13 cellular contexts compared by ENCODE assay signal in the genomic region with DNA sequence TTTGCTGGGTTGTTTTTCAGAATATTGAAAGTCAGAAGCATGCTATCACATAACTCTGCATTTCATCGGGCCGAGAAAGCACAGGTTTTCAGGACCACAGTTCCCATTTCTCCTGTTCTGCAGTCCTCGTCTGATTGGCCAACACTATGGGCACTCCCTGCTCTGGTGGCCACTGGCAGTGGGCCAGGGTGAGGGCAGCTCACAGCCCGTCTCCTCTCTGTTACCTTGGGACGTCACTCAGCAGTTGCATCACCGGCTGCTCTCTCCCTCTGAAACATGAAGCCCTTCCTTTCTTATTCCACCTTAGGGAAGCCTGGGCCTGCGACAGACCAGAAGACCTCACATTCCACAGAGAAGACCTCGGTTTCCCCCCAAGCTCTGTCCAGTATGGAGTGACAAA.
DNase-seq lines count a peak whose midpoint lies in the region; ATAC-seq and TF ChIP-seq lines count a peak whose summit lies in the region.
"Had no signal": no experiment of that assay in that cellular context is flagged by ENCODE, and none has a peak within 500 bp of the region (broad histone marks: within the 10 kb centered on the region; RNA-seq: fewer than 3 reads in every experiment).

No MANE protein-coding gene starts in this region.

- H3K27ac ChIP-seq in HEK293 (ENCODE audit: extremely low read depth, low read depth, low read length) (no peak overlapping the region), epithelial cell of prostate (peak overlapping the region; percentile 54), parathyroid adenoma (peak overlapping the region; percentile 29)
- H3K27ac ChIP-seq: thoracic aorta had no signal

- H3K9me3 ChIP-seq in HEK293 (ENCODE audit: control insufficient read depth, insufficient read depth, low read depth, low read length) (no peaks in the 10 kb centered on the region), parathyroid adenoma (ENCODE audit: control insufficient read depth, low read length) (no peaks in the 10 kb centered on the region)
- H3K9me3 ChIP-seq: Caco-2, thoracic aorta had no signal

- DNase-seq in NCI-H2196 (lab: John Stamatoyannopoulos, UW; ENCODE audit: unreplicated experiment) (peak; percentile 76), epithelial cell of prostate (ENCODE audit: low read depth, low spot score) (no peak), OCI-M2 (lab: John Stamatoyannopoulos, UW; ENCODE audit: unreplicated experiment) (no peak)
- DNase-seq in activated T-cell treated with anti-CD3 and anti-CD28 coated beads, Interleukin-2, amount 50 U/mL, for 1 hour, result no peak
- DNase-seq: activated CD4-positive, alpha-beta T cell treated with anti-CD3 and anti-CD28 coated beads, Interleukin-2, amount 10 ng/mL, durations not matched to agents 7 days and 5 days; Caco-2; effector memory CD8-positive, alpha-beta T cell had no signal

- peak overlapping the region; percentile 77 for H2AFZ ChIP-seq in parathyroid adenoma

- no peaks in the 10 kb centered on the region for H3K79me2 ChIP-seq in parathyroid adenoma

- H3K4me1 ChIP-seq in HEK293 (ENCODE audit: control insufficient read depth, insufficient read depth, low read length), result peaks cover 3% of the 10 kb centered on the region; the same call in 1 of the 2 replicates
- peaks cover 3% of the 10 kb centered on the region for H3K4me1 ChIP-seq in parathyroid adenoma

- CTCF ChIA-PET in HEK293 (lab: Yijun Ruan, JAX), result interaction anchor here (0.8 to 1.9 kb wide), 4 partner anchors 9 to 41 kb away, joined by 3 to 5 read pairs (median 4); no protein-coding TSS in a partner anchor

- H3K4me2 ChIP-seq in parathyroid adenoma (ENCODE audit: low read length), result no peak overlapping the region

- no peak overlapping the region for H3K9ac ChIP-seq in parathyroid adenoma

- no peaks in the 10 kb centered on the region for H3K27me3 ChIP-seq in parathyroid adenoma (ENCODE audit: control insufficient read depth, insufficient read depth, low read length)

- H3K36me3 ChIP-seq in HEK293 (ENCODE audit: control insufficient read depth in 2 of 2, insufficient read depth in 1 of 2, low read length in 2 of 2), result no peaks in the 10 kb centered on the region
- H3K36me3 ChIP-seq in parathyroid adenoma (ENCODE audit: control insufficient read depth, insufficient read depth, low read length), result no peaks in the 10 kb centered on the region
- H3K36me3 ChIP-seq: thoracic aorta had no signal

- H3K4me3 ChIP-seq in HEK293 (ENCODE audit: low read depth, low read length), result no peak overlapping the region
- H3K4me3 ChIP-seq in parathyroid adenoma (ENCODE audit: low read depth, low read length), result no peak overlapping the region
- H3K4me3 ChIP-seq: thoracic aorta had no signal

- ATAC-seq in GM18858 (IDR thresholded peaks at IDR 0.05; ENCODE audit: unreplicated experiment) (no peak), HG02840 (IDR thresholded peaks at IDR 0.05; ENCODE audit: low FRiP score, unreplicated experiment) (no peak)
- ATAC-seq: activated naive CD4-positive, alpha-beta T cell treated with anti-CD3 and anti-CD28 coated beads, Interleukin-2, amount 50 U/mL, for 72 hours; effector memory CD8-positive, alpha-beta T cell had no signal

- POLR2A ChIA-PET in HEK293 (lab: Yijun Ruan, JAX), result interaction anchor here (0.7 to 1.1 kb wide), 4 partner anchors 9 to 38 kb away, joined by 3 to 7 read pairs (median 4); no protein-coding TSS in a partner anchor

- TF ChIP-seq CTCF in HEK293 (tag by site-specific recombination; IDR thresholded peaks at IDR 0.05), result no peak
- no peak for TF ChIP-seq CTCF in parathyroid adenoma (IDR thresholded peaks at IDR 0.05)

TF ChIP-seq in HEK293, 187 proteins besides CTCF, POLR2A, EP300 and RAD21 (continues in another document):
- TF ChIP-seq, protein P1, sequence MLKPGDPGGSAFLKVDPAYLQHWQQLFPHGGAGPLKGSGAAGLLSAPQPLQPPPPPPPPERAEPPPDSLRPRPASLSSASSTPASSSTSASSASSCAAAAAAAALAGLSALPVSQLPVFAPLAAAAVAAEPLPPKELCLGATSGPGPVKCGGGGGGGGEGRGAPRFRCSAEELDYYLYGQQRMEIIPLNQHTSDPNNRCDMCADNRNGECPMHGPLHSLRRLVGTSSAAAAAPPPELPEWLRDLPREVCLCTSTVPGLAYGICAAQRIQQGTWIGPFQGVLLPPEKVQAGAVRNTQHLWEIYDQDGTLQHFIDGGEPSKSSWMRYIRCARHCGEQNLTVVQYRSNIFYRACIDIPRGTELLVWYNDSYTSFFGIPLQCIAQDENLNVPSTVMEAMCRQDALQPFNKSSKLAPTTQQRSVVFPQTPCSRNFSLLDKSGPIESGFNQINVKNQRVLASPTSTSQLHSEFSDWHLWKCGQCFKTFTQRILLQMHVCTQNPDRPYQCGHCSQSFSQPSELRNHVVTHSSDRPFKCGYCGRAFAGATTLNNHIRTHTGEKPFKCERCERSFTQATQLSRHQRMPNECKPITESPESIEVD (tag by site-specific recombination; IDR thresholded peaks at IDR 0.05), result no peak
- TF ChIP-seq ZXDB (tag by site-specific recombination; IDR thresholded peaks at IDR 0.05) (no peak), ZFP69B (tag by site-specific recombination; IDR thresholded peaks at IDR 0.05) (no peak), ZNF521 (tag by site-specific recombination; IDR thresholded peaks at IDR 0.05) (no peak), ZFHX2 (tag by site-specific recombination; conservative IDR thresholded peaks at IDR 0.05) (no peak), ZBTB21 (tag by site-specific recombination; IDR thresholded peaks at IDR 0.05) (peak; percentile 74), ZNF626 (tag by site-specific recombination; IDR thresholded peaks at IDR 0.05) (no peak), ZNF341 (tag by site-specific recombination; IDR thresholded peaks at IDR 0.05; ENCODE audit: low read depth) (no peak), ZNF311 (tag by site-specific recombination; IDR thresholded peaks at IDR 0.05; ENCODE audit: borderline replicate concordance) (no peak), ZNF701 (tag by site-specific recombination; IDR thresholded peaks at IDR 0.05) (no peak), ZNF624 (tag by site-specific recombination; IDR thresholded peaks at IDR 0.05) (no peak), ZBTB17 (tag by site-specific recombination; IDR thresholded peaks at IDR 0.05) (peak; percentile 63), ZNF660 (tag by site-specific recombination; IDR thresholded peaks at IDR 0.05) (no peak), ZNF623 (tag by site-specific recombination; IDR thresholded peaks at IDR 0.05) (no peak), GLI2 (tag by site-specific recombination; IDR thresholded peaks at IDR 0.05; ENCODE audit: borderline replicate concordance, low read depth) (no peak)
- TF ChIP-seq, protein P2, sequence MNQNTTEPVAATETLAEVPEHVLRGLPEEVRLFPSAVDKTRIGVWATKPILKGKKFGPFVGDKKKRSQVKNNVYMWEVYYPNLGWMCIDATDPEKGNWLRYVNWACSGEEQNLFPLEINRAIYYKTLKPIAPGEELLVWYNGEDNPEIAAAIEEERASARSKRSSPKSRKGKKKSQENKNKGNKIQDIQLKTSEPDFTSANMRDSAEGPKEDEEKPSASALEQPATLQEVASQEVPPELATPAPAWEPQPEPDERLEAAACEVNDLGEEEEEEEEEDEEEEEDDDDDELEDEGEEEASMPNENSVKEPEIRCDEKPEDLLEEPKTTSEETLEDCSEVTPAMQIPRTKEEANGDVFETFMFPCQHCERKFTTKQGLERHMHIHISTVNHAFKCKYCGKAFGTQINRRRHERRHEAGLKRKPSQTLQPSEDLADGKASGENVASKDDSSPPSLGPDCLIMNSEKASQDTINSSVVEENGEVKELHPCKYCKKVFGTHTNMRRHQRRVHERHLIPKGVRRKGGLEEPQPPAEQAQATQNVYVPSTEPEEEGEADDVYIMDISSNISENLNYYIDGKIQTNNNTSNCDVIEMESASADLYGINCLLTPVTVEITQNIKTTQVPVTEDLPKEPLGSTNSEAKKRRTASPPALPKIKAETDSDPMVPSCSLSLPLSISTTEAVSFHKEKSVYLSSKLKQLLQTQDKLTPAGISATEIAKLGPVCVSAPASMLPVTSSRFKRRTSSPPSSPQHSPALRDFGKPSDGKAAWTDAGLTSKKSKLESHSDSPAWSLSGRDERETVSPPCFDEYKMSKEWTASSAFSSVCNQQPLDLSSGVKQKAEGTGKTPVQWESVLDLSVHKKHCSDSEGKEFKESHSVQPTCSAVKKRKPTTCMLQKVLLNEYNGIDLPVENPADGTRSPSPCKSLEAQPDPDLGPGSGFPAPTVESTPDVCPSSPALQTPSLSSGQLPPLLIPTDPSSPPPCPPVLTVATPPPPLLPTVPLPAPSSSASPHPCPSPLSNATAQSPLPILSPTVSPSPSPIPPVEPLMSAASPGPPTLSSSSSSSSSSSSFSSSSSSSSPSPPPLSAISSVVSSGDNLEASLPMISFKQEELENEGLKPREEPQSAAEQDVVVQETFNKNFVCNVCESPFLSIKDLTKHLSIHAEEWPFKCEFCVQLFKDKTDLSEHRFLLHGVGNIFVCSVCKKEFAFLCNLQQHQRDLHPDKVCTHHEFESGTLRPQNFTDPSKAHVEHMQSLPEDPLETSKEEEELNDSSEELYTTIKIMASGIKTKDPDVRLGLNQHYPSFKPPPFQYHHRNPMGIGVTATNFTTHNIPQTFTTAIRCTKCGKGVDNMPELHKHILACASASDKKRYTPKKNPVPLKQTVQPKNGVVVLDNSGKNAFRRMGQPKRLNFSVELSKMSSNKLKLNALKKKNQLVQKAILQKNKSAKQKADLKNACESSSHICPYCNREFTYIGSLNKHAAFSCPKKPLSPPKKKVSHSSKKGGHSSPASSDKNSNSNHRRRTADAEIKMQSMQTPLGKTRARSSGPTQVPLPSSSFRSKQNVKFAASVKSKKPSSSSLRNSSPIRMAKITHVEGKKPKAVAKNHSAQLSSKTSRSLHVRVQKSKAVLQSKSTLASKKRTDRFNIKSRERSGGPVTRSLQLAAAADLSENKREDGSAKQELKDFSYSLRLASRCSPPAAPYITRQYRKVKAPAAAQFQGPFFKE (tag by site-specific recombination; IDR thresholded peaks at IDR 0.05; ENCODE audit: borderline replicate concordance), result no peak
- TF ChIP-seq, protein P3, sequence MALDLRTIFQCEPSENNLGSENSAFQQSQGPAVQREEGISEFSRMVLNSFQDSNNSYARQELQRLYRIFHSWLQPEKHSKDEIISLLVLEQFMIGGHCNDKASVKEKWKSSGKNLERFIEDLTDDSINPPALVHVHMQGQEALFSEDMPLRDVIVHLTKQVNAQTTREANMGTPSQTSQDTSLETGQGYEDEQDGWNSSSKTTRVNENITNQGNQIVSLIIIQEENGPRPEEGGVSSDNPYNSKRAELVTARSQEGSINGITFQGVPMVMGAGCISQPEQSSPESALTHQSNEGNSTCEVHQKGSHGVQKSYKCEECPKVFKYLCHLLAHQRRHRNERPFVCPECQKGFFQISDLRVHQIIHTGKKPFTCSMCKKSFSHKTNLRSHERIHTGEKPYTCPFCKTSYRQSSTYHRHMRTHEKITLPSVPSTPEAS (tag by site-specific recombination; IDR thresholded peaks at IDR 0.05), result no peak
